Comparison of ENCODE assay signal across 9 cellular contexts in genomic region chr5:137822158-137822764, GRCh38. TPM values are rescaled to one million over a fixed set of nuclear protein-coding genes. Genes with fewer than 3 reads are reported as not detected.
DNase-seq lines count a peak whose midpoint lies in the region; ATAC-seq, FAIRE-seq and TF ChIP-seq lines count a peak whose summit lies in the region.
"Had no signal": no experiment of that assay in that cellular context is flagged by ENCODE, and none has a peak within 500 bp of the region (broad histone marks: within the 10 kb centered on the region; RNA-seq: fewer than 3 reads in every experiment).

No MANE protein-coding gene starts in this region.

- FAIRE-seq in D721Med (lab: Jason Lieb, UNC), result no peak

- TF ChIP-seq CTCF in D721Med (IDR thresholded peaks at IDR 0.05; ENCODE audit: insufficient read depth, missing control alignments) (peak; percentile 70), stomach (IDR thresholded peaks at IDR 0.05) (peak in 3 of 7 experiments; percentile 21 to 31 (median 25))

- no peak for TF ChIP-seq POLR2A in stomach (IDR thresholded peaks at IDR 0.05)

- no peak for ATAC-seq in HG02763 (IDR thresholded peaks at IDR 0.05; ENCODE audit: unreplicated experiment)
- ATAC-seq in GM18868 (IDR thresholded peaks at IDR 0.05; ENCODE audit: unreplicated experiment), result no peak

- H3K27ac ChIP-seq in stomach, result no peak overlapping the region

- no peaks in the 10 kb centered on the region for H3K27me3 ChIP-seq in stomach

- DNase-seq in D721Med (ENCODE audit: insufficient read length, low spot score) (peak; percentile 33), HT1080 (ENCODE audit: low read depth) (peak; percentile 68), SKM-1 treated with dmso at 0.1 percent for 144 hours (lab: John Stamatoyannopoulos, UW; ENCODE audit: unreplicated experiment) (peak; percentile 84), head of caudate nucleus (peak in 41 of 42 donors; percentile 15 to 84 (median 61)), stomach (peak; percentile 44), occipital lobe (lab: John Stamatoyannopoulos, UW) (no peak)

- H3K4me3 ChIP-seq in stomach, result no peak overlapping the region
- H3K4me3 ChIP-seq: lung had no signal

- H3K9me3 ChIP-seq in stomach, result peaks cover 0 to 5% (median 0%) of the 10 kb centered on the region in 4 donors

- TF ChIP-seq EP300 in stomach (IDR thresholded peaks at IDR 0.05), result no peak

- peaks cover 0 to 7% (median 0%) of the 10 kb centered on the region in 4 donors for H3K4me1 ChIP-seq in stomach

- H3K36me3 ChIP-seq in stomach, result no peaks in the 10 kb centered on the region

- intact Hi-C loops in head of caudate nucleus (cut with DNase I), result loop anchor here (1.0 kb wide), 1 partner anchor 41 kb away; no protein-coding TSS in a partner anchor
- intact Hi-C loops in stomach (cut with DNase I; ENCODE audit: low total_unique reads), result no loop called here

- 56 to 61% (median 57%) methylated on average over 6 of the region's 6 CpGs for WGBS in stomach, 5 donors

RNA-seq across cellular contexts. Expression of gene MYOT, which starts 45.4 kb away (rescaled TPM):
- not detected in 2 replicates for total RNA-seq in HT1080 (2014; rRNA removed; shearing (Covaris generic))
- 0.07 and 0.71 TPM in 2 replicates for polyA plus RNA-seq in HT1080 (2015; cell fraction: cytosol; rRNA removed)
- 0.20 and 1.7 TPM in 2 replicates for polyA plus RNA-seq in HT1080 (2015; cell fraction: nucleus; rRNA removed)
- 1 to 10 TPM in 3 of 5 donors, not detected in 2; 5.4 to 7.2 (median 5.8) TPM for total RNA-seq in stomach
- polyA plus RNA-seq in stomach, result 10 to 100 TPM in 1 of 3 donors, 1 to 10 TPM in 2; 2.1 to 14.8 (median 4.8) TPM
- total RNA-seq in occipital lobe, result 0.31 TPM
